In genomic region chr16:870856-871561, GRCh38 we compare ENCODE assay signal across 19 cellular contexts.
"Had no signal": no experiment of that assay in that cellular context is flagged by ENCODE, and none has a peak within 500 bp of the region (broad histone marks: within the 10 kb centered on the region; RNA-seq: fewer than 3 reads in every experiment).

No MANE protein-coding gene starts in this region.

- ATAC-seq: activated naive CD8-positive, alpha-beta T cell treated with anti-CD3 and anti-CD28 coated beads, Interleukin-2, amount 50 U/mL, for 24 hours; activated T-cell treated with anti-CD3 and anti-CD28 coated beads, Interleukin-2, amount 50 U/mL, for 72 hours; left colon; pancreas; SK-N-SH treated with all-trans-retinoic acid at 6 μM for 48 hours had no signal

- H3K4me1 ChIP-seq: heart left ventricle, neural progenitor cell, pancreas, suprapubic skin had no signal

- H3K27me3 ChIP-seq: dorsolateral prefrontal cortex, heart left ventricle, neural progenitor cell, pancreas, suprapubic skin had no signal

- H3K4me1 Mint-ChIP-seq: activated CD4-positive, alpha-beta memory T cell treated with anti-CD3 and anti-CD28 coated beads, Interleukin-2, amount 10 ng/mL, durations not matched to agents 7 days and 5 days; activated naive CD8-positive, alpha-beta T cell treated with anti-CD3 and anti-CD28 coated beads, Interleukin-2, amount 50 U/mL, for 24 hours; endodermal cell; immature natural killer cell; neural progenitor cell had no signal

- H3K27ac ChIP-seq: dorsolateral prefrontal cortex, heart left ventricle, neural progenitor cell, pancreas, suprapubic skin, VCaP had no signal

- H3K9me3 ChIP-seq: heart left ventricle, pancreas, suprapubic skin had no signal

- H3K9me3 Mint-ChIP-seq: activated CD4-positive, alpha-beta memory T cell treated with anti-CD3 and anti-CD28 coated beads, Interleukin-2, amount 10 ng/mL, durations not matched to agents 7 days and 5 days; activated naive CD8-positive, alpha-beta T cell treated with anti-CD3 and anti-CD28 coated beads, Interleukin-2, amount 50 U/mL, for 24 hours; activated T-cell treated with anti-CD3 and anti-CD28 coated beads, Interleukin-2, amount 50 U/mL, for 72 hours; endodermal cell; immature natural killer cell; neural progenitor cell; stimulated activated naive CD8-positive, alpha-beta T cell treated with anti-CD3 and anti-CD28 coated beads, Interleukin-15, Interleukin-2, amounts not matched to agents 100 ng/mL and 50 ng/mL, for 24 hours; type B pancreatic cell had no signal

- H3K27me3 Mint-ChIP-seq: activated CD4-positive, alpha-beta memory T cell treated with anti-CD3 and anti-CD28 coated beads, Interleukin-2, amount 10 ng/mL, durations not matched to agents 7 days and 5 days; activated naive CD8-positive, alpha-beta T cell treated with anti-CD3 and anti-CD28 coated beads, Interleukin-2, amount 50 U/mL, for 24 hours; stimulated activated naive CD8-positive, alpha-beta T cell treated with anti-CD3 and anti-CD28 coated beads, Interleukin-15, Interleukin-2, amounts not matched to agents 100 ng/mL and 50 ng/mL, for 24 hours; type B pancreatic cell had no signal

- H3K36me3 ChIP-seq: neural progenitor cell, pancreas had no signal

- H3K4me3 ChIP-seq: dorsolateral prefrontal cortex, heart left ventricle, neural progenitor cell, pancreas, suprapubic skin had no signal

- H3K4me3 Mint-ChIP-seq: activated CD4-positive, alpha-beta memory T cell treated with anti-CD3 and anti-CD28 coated beads, Interleukin-2, amount 10 ng/mL, durations not matched to agents 7 days and 5 days; activated naive CD8-positive, alpha-beta T cell treated with anti-CD3 and anti-CD28 coated beads, Interleukin-2, amount 50 U/mL, for 24 hours; activated T-cell treated with anti-CD3 and anti-CD28 coated beads, Interleukin-2, amount 50 U/mL, for 72 hours; endodermal cell; immature natural killer cell; neural progenitor cell; stimulated activated naive CD8-positive, alpha-beta T cell treated with anti-CD3 and anti-CD28 coated beads, Interleukin-15, Interleukin-2, amounts not matched to agents 100 ng/mL and 50 ng/mL, for 24 hours; type B pancreatic cell had no signal

- DNase-seq: activated CD4-positive, alpha-beta memory T cell treated with anti-CD3 and anti-CD28 coated beads, Interleukin-2, amount 10 ng/mL, durations not matched to agents 7 days and 5 days; activated gamma-delta T cell treated with Interleukin-2 at 50 U/mL for 16 hours; activated naive CD8-positive, alpha-beta T cell treated with anti-CD3 and anti-CD28 coated beads, Interleukin-2, amount 50 U/mL, for 24 hours; activated T-cell treated with anti-CD3 and anti-CD28 coated beads, Interleukin-2, amount 50 U/mL, for 72 hours; endodermal cell; immature natural killer cell; left colon; midbrain; small intestine; stimulated activated CD4-positive, alpha-beta T cell treated with anti-CD3 and anti-CD28 coated beads, Interleukin-4, amount 100 ng/mL, for 24 hours had no signal

- H3K27ac Mint-ChIP-seq: activated CD4-positive, alpha-beta memory T cell treated with anti-CD3 and anti-CD28 coated beads, Interleukin-2, amount 10 ng/mL, durations not matched to agents 7 days and 5 days; activated naive CD8-positive, alpha-beta T cell treated with anti-CD3 and anti-CD28 coated beads, Interleukin-2, amount 50 U/mL, for 24 hours; activated T-cell treated with anti-CD3 and anti-CD28 coated beads, Interleukin-2, amount 50 U/mL, for 72 hours; endodermal cell; immature natural killer cell; neural progenitor cell; stimulated activated naive CD8-positive, alpha-beta T cell treated with anti-CD3 and anti-CD28 coated beads, Interleukin-15, Interleukin-2, amounts not matched to agents 100 ng/mL and 50 ng/mL, for 24 hours; type B pancreatic cell had no signal
